In the genomic region with DNA sequence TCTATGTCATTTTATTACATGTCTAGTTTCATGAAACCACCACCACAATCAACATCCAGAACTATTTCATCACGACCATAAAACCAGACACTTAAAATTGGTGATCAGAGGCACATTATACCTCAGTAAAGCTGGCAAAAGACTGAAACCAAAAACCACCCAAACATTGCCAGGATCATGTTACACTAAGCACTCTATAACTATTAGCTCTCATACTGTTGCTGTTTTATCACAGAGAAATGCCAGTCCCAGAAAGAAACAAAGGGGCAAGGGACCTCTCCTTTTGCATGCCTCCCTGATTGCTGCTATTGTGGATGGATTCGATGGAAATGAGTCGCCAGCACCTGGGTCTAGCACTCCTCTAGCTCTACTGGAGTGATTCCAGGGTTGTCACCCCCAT, we compare ENCODE assay signal across 18 cellular contexts.
DNase-seq lines count a peak whose midpoint lies in the region.
"Had no signal": no experiment of that assay in that cellular context is flagged by ENCODE, and none has a peak within 500 bp of the region (broad histone marks: within the 10 kb centered on the region; RNA-seq: fewer than 3 reads in every experiment).

No MANE protein-coding gene starts in this region.

- DNase-seq in NCI-H2196 (lab: John Stamatoyannopoulos, UW; ENCODE audit: unreplicated experiment) (peak; percentile 20), NCI-H2196 treated with DMSO at 0.1 percent for 48 hours (lab: John Stamatoyannopoulos, UW; ENCODE audit: unreplicated experiment) (no peak), NCI-H2029 treated with DMSO at 0.1 percent for 48 hours (lab: John Stamatoyannopoulos, UW) (peak; percentile 61), NCI-H524 treated with DMSO at 0.1 percent for 48 hours (lab: John Stamatoyannopoulos, UW) (peak; percentile 45), COLO829 (ENCODE audit: low spot score) (no peak), germinal center (ENCODE audit: low spot score) (no peak), HuH-7 (ENCODE audit: low spot score) (no peak)
- DNase-seq in activated CD4-positive, alpha-beta T cell treated with anti-CD3 and anti-CD28 coated beads, Interleukin-2, amount 50 U/mL, for 1 hour, result no peak
- DNase-seq: 8988T; activated CD8-positive, alpha-beta memory T cell treated with anti-CD3 and anti-CD28 coated beads, Interleukin-2, amount 10 ng/mL, durations not matched to agents 7 days and 5 days; activated effector memory CD4-positive, alpha-beta T cell treated with Interleukin-2 at 50 U/mL for 16 hours; BE2C; effector CD8-positive, alpha-beta T cell; gastrocnemius medialis; GF-D8; NCI-H1930; nucleus accumbens; stimulated activated CD4-positive, alpha-beta T cell treated with anti-CD3 and anti-CD28 coated beads, Interleukin-4, amount 100 ng/mL, for 24 hours had no signal

Comparison
In these comparisons a context has a peak if more than half of its experiments do, and no peak if none do; other contexts are left out.
1. DNase-seq: peak in NCI-H2196 (single experiment), NCI-H2029 treated with DMSO at 0.1 percent for 48 hours (single experiment) and NCI-H524 treated with DMSO at 0.1 percent for 48 hours (single experiment); none in NCI-H2196 treated with DMSO at 0.1 percent for 48 hours (single experiment), activated CD4-positive, alpha-beta T cell treated with anti-CD3 and anti-CD28 coated beads, Interleukin-2, amount 50 U/mL, for 1 hour (single experiment), COLO829 (single experiment), germinal center (single experiment) and HuH-7 (single experiment).